ENCODE assay signal across 13 cellular contexts in the genomic region with DNA sequence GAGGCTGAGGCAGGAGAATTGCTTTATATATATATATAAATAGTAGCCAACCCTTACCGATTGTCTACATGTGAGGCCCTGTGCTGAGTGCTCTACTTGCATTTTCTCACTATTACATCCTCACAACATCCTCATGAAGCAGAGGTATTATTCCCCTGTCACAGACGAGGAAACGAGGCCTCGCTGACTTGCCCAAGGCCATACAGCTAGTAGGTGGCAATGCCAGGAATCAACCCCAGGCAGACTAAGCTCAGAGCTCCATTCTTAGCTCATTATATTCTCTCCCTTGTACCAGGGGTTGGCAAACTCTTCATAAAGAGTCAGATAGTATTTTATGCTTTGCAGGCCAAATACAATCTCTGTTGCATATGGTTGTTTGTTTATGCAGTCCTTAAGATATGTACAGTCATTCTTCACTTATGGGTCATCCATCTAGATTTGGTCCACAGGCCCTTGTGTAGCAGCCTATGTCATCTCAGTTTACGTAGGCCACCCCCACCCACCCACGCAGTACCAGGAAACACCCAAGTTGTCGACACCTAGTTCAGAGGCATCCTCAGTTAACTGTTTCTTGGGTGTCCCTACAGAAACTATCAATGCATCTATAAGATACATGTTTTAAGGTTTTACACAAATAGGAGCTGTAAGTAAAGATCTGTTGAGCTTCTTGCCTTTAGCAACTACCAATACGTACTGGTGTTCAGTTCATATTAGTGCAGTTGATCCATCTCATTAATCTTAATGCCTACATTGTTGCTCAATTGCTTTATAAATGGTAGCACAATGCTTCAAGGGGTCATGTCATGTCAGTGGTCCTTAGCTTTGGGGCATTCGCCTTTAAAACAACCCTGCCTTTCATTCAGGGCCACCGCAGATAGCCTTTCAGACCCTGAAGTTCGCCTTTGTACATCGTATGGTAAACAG. TPM values are rescaled to one million over a fixed set of nuclear protein-coding genes. Genes with fewer than 3 reads are reported as not detected.
DNase-seq lines count a peak whose midpoint lies in the region; ATAC-seq and TF ChIP-seq lines count a peak whose summit lies in the region.
"Had no signal": no experiment of that assay in that cellular context is flagged by ENCODE, and none has a peak within 500 bp of the region (broad histone marks: within the 10 kb centered on the region; RNA-seq: fewer than 3 reads in every experiment).

No MANE protein-coding gene starts in this region.

- no peak for TF ChIP-seq CTCF in body of pancreas (IDR thresholded peaks at IDR 0.05)

- no peaks in the 10 kb centered on the region for H3K9me3 Mint-ChIP-seq in activated naive CD8-positive, alpha-beta T cell treated with anti-CD3 and anti-CD28 coated beads, Interleukin-2, amount 10 ng/mL, durations not matched to agents 7 days and 5 days
- no peaks in the 10 kb centered on the region for H3K9me3 Mint-ChIP-seq in naive thymus-derived CD8-positive, alpha-beta T cell
- H3K9me3 Mint-ChIP-seq in stimulated activated naive CD8-positive, alpha-beta T cell treated with anti-CD3 and anti-CD28 coated beads, Interleukin-15, amount 100 ng/mL, for 72 hours = peaks cover 4 to 7% of the 10 kb centered on the region in 2 donors
- H3K9me3 Mint-ChIP-seq: mesothelial cell of epicardium had no signal

- no peaks in the 10 kb centered on the region for H3K4me1 ChIP-seq in body of pancreas

- H3K27me3 ChIP-seq in body of pancreas = no peaks in the 10 kb centered on the region

- ATAC-seq in activated CD4-positive, CD25-positive, alpha-beta regulatory T cell treated with anti-CD3 and anti-CD28 coated beads, Interleukin-2, amount 50 U/mL, for 24 hours = peak; percentile 67 to 68
- peak; percentile 25 for ATAC-seq in activated naive CD8-positive, alpha-beta T cell treated with anti-CD3 and anti-CD28 coated beads, Interleukin-2, amount 10 ng/mL, durations not matched to agents 7 days and 5 days (ENCODE audit: low read depth)
- peak in 1 of 2 donors; percentile 35 for ATAC-seq in naive thymus-derived CD8-positive, alpha-beta T cell
- ATAC-seq in stimulated activated naive CD8-positive, alpha-beta T cell treated with anti-CD3 and anti-CD28 coated beads, Interleukin-15, amount 100 ng/mL, for 72 hours = peak; percentile 85
- ATAC-seq in body of pancreas (no peak), GM18870 (IDR thresholded peaks at IDR 0.05; ENCODE audit: unreplicated experiment) (no peak)

- peak overlapping the region; percentile 95 for H3K4me3 Mint-ChIP-seq in activated naive CD8-positive, alpha-beta T cell treated with anti-CD3 and anti-CD28 coated beads, Interleukin-2, amount 10 ng/mL, durations not matched to agents 7 days and 5 days
- H3K4me3 Mint-ChIP-seq in naive thymus-derived CD8-positive, alpha-beta T cell = peak overlapping the region; percentile 65 to 94 (median 91)
- peak overlapping the region; percentile 46 to 67 for H3K4me3 Mint-ChIP-seq in stimulated activated naive CD8-positive, alpha-beta T cell treated with anti-CD3 and anti-CD28 coated beads, Interleukin-15, amount 100 ng/mL, for 72 hours
- H3K4me3 Mint-ChIP-seq: mesothelial cell of epicardium had no signal

- POLR2A ChIA-PET in activated naive CD8-positive, alpha-beta T cell treated with anti-CD3 and anti-CD28 coated beads, Interleukin-2, amount 10 ng/mL, durations not matched to agents 7 days and 5 days (lab: Charles Lee) = interaction anchor here (0.5 to 1.3 kb wide), 2 partner anchors 42 to 49 kb away, joined by 3 to 4 read pairs; no protein-coding TSS in a partner anchor
- POLR2A ChIA-PET in naive thymus-derived CD8-positive, alpha-beta T cell (lab: Charles Lee) = interaction anchor here (0.7 to 2.2 kb wide), 7 partner anchors 9 to 1204 kb away, joined by 3 to 8 read pairs (median 3); a partner anchor contains a TSS

- H3K36me3 Mint-ChIP-seq in activated naive CD8-positive, alpha-beta T cell treated with anti-CD3 and anti-CD28 coated beads, Interleukin-2, amount 10 ng/mL, durations not matched to agents 7 days and 5 days = peaks cover 36% of the 10 kb centered on the region
- H3K36me3 Mint-ChIP-seq in naive thymus-derived CD8-positive, alpha-beta T cell = peaks cover 0 to 4% (median 4%) of the 10 kb centered on the region in 3 donors

- WGBS in body of pancreas, 2 donors = 83 to 87% methylated on average over 12 of the region's 12 CpGs

- H3K36me3 ChIP-seq in body of pancreas (replicated peaks in 1 of 2; ENCODE audit: insufficient read depth in 1 of 2, low read depth in 2 of 2) = no peaks in the 10 kb centered on the region

- no peaks in the 10 kb centered on the region for H3K9me3 ChIP-seq in body of pancreas

- peaks cover 62% of the 10 kb centered on the region for H3K4me1 Mint-ChIP-seq in activated naive CD8-positive, alpha-beta T cell treated with anti-CD3 and anti-CD28 coated beads, Interleukin-2, amount 10 ng/mL, durations not matched to agents 7 days and 5 days
- H3K4me1 Mint-ChIP-seq in naive thymus-derived CD8-positive, alpha-beta T cell = peaks cover 46 to 89% (median 83%) of the 10 kb centered on the region in 4 donors
- peaks cover 87% of the 10 kb centered on the region for H3K4me1 Mint-ChIP-seq in stimulated activated naive CD8-positive, alpha-beta T cell treated with anti-CD3 and anti-CD28 coated beads, Interleukin-15, amount 100 ng/mL, for 72 hours
- H3K4me1 Mint-ChIP-seq: mesothelial cell of epicardium had no signal

- peak overlapping the region; percentile 82 for H3K27ac Mint-ChIP-seq in activated naive CD8-positive, alpha-beta T cell treated with anti-CD3 and anti-CD28 coated beads, Interleukin-2, amount 10 ng/mL, durations not matched to agents 7 days and 5 days
- H3K27ac Mint-ChIP-seq in naive thymus-derived CD8-positive, alpha-beta T cell = peak overlapping the region; percentile 90 to 99 (median 97)
- H3K27ac Mint-ChIP-seq in stimulated activated naive CD8-positive, alpha-beta T cell treated with anti-CD3 and anti-CD28 coated beads, Interleukin-15, amount 100 ng/mL, for 72 hours = peak overlapping the region; percentile 5 to 72
- H3K27ac Mint-ChIP-seq: mesothelial cell of epicardium had no signal

- DNase-seq in activated CD4-positive, CD25-positive, alpha-beta regulatory T cell (lab: John Stamatoyannopoulos, UW) = no peak
- DNase-seq in activated naive CD8-positive, alpha-beta T cell treated with anti-CD3 and anti-CD28 coated beads, Interleukin-2, amount 10 ng/mL, durations not matched to agents 7 days and 5 days = no peak
- DNase-seq in naive thymus-derived CD8-positive, alpha-beta T cell = peak in 6 of 10 donors; percentile 26 to 73 (median 49)
- DNase-seq in stimulated activated naive CD8-positive, alpha-beta T cell treated with anti-CD3 and anti-CD28 coated beads, Interleukin-15, amount 100 ng/mL, for 72 hours = peak; percentile 40 to 75
- DNase-seq in DMS153 treated with DMSO at 0.1 percent for 48 hours (lab: John Stamatoyannopoulos, UW; ENCODE audit: unreplicated experiment) (no peak), body of pancreas (no peak)
- DNase-seq: NCI-H1436, RPMI8226 had no signal

- intact Hi-C loops in body of pancreas (cut with DNase I) = no loop called here

- no peak overlapping the region for H3K27ac ChIP-seq in body of pancreas
- H3K27ac ChIP-seq: 22Rv1 had no signal

- no peaks in the 10 kb centered on the region for H3K27me3 Mint-ChIP-seq in activated naive CD8-positive, alpha-beta T cell treated with anti-CD3 and anti-CD28 coated beads, Interleukin-2, amount 10 ng/mL, durations not matched to agents 7 days and 5 days
- no peaks in the 10 kb centered on the region for H3K27me3 Mint-ChIP-seq in naive thymus-derived CD8-positive, alpha-beta T cell
- H3K27me3 Mint-ChIP-seq in stimulated activated naive CD8-positive, alpha-beta T cell treated with anti-CD3 and anti-CD28 coated beads, Interleukin-15, amount 100 ng/mL, for 72 hours = no peaks in the 10 kb centered on the region

- no peak for TF ChIP-seq POLR2A in body of pancreas (IDR thresholded peaks at IDR 0.05)

- H3K4me3 ChIP-seq in body of pancreas = no peak overlapping the region

RNA-seq across cellular contexts. Expression of a gene that starts 3.0 kb away (rescaled TPM):
- 10 to 100 TPM; 14.2 to 18.7 TPM for total RNA-seq in activated naive CD8-positive, alpha-beta T cell treated with anti-CD3 and anti-CD28 coated beads, Interleukin-2, amount 10 ng/mL, durations not matched to agents 7 days and 5 days
- 10 to 100 TPM; 11.6 to 12.9 TPM for total RNA-seq in naive thymus-derived CD8-positive, alpha-beta T cell
- polyA plus RNA-seq in naive thymus-derived CD8-positive, alpha-beta T cell = 10 to 100 TPM in 1 of 3 donors, 1 to 10 TPM in 2; 5.5 to 11.2 (median 7.1) TPM
- under 1 TPM in 1 of 2 donors, not detected in 1; 0.52 TPM for total RNA-seq in body of pancreas
- total RNA-seq: glomerular endothelial cell had no signal

RNA-seq across cellular contexts. Expression of a gene that starts 22.7 kb away (rescaled TPM):
- 10 to 100 TPM; 55.7 to 58.3 TPM for total RNA-seq in activated naive CD8-positive, alpha-beta T cell treated with anti-CD3 and anti-CD28 coated beads, Interleukin-2, amount 10 ng/mL, durations not matched to agents 7 days and 5 days
- 10 to 100 TPM; 43.7 to 52.8 TPM for total RNA-seq in naive thymus-derived CD8-positive, alpha-beta T cell
- 10 to 100 TPM; 27.2 to 33.3 (median 27.7) TPM for polyA plus RNA-seq in naive thymus-derived CD8-positive, alpha-beta T cell
- 10 to 100 TPM; 12.2 to 14.5 TPM for total RNA-seq in body of pancreas

RNA-seq across cellular contexts. Expression of a gene that starts 23.1 kb away (rescaled TPM):
- 10 to 100 TPM; 52.4 to 60.1 TPM for total RNA-seq in activated naive CD8-positive, alpha-beta T cell treated with anti-CD3 and anti-CD28 coated beads, Interleukin-2, amount 10 ng/mL, durations not matched to agents 7 days and 5 days
- total RNA-seq in naive thymus-derived CD8-positive, alpha-beta T cell = 1 to 10 TPM in 1 of 2 experiments, under 1 TPM in 1; 0.85 to 1.3 TPM
- under 1 TPM; 0.19 to 0.50 (median 0.44) TPM for polyA plus RNA-seq in naive thymus-derived CD8-positive, alpha-beta T cell
- 1 to 10 TPM in 1 of 2 donors, under 1 TPM in 1; 0.66 to 1.0 TPM for total RNA-seq in body of pancreas

RNA-seq across cellular contexts. Expression of a gene that starts 53.3 kb away (rescaled TPM):
- total RNA-seq in activated naive CD8-positive, alpha-beta T cell treated with anti-CD3 and anti-CD28 coated beads, Interleukin-2, amount 10 ng/mL, durations not matched to agents 7 days and 5 days = 100 to 1,000 TPM in 1 of 2 experiments, 10 to 100 TPM in 1; 99.8 to 101 TPM
- total RNA-seq in naive thymus-derived CD8-positive, alpha-beta T cell = 10 to 100 TPM; 65.1 to 69.0 TPM
- polyA plus RNA-seq in naive thymus-derived CD8-positive, alpha-beta T cell = 100 to 1,000 TPM; 121 to 147 (median 138) TPM
- total RNA-seq in body of pancreas = 10 to 100 TPM; 22.1 to 29.1 TPM

RNA-seq across cellular contexts. Expression of a gene that starts 56.3 kb away (rescaled TPM):
- total RNA-seq in activated naive CD8-positive, alpha-beta T cell treated with anti-CD3 and anti-CD28 coated beads, Interleukin-2, amount 10 ng/mL, durations not matched to agents 7 days and 5 days = 10 to 100 TPM; 10.9 to 13.6 TPM
- total RNA-seq in naive thymus-derived CD8-positive, alpha-beta T cell = 10 to 100 TPM; 25.2 to 27.8 TPM
- 10 to 100 TPM; 26.7 to 32.9 (median 27.8) TPM for polyA plus RNA-seq in naive thymus-derived CD8-positive, alpha-beta T cell
- total RNA-seq in body of pancreas = 10 to 100 TPM; 11.5 to 26.2 TPM

Comparison
In these comparisons a context has a peak if more than half of its experiments do, and no peak if none do; other contexts are left out.
1. ATAC-seq: peak in activated CD4-positive, CD25-positive, alpha-beta regulatory T cell treated with anti-CD3 and anti-CD28 coated beads, Interleukin-2, amount 50 U/mL, for 24 hours (2 of 2), activated naive CD8-positive, alpha-beta T cell treated with anti-CD3 and anti-CD28 coated beads, Interleukin-2, amount 10 ng/mL, durations not matched to agents 7 days and 5 days (single experiment) and stimulated activated naive CD8-positive, alpha-beta T cell treated with anti-CD3 and anti-CD28 coated beads, Interleukin-15, amount 100 ng/mL, for 72 hours (single experiment); none in body of pancreas (single experiment) and GM18870 (single experiment).
2. DNase-seq: peak in naive thymus-derived CD8-positive, alpha-beta T cell (6 of 10) and stimulated activated naive CD8-positive, alpha-beta T cell treated with anti-CD3 and anti-CD28 coated beads, Interleukin-15, amount 100 ng/mL, for 72 hours (2 of 2); none in activated CD4-positive, CD25-positive, alpha-beta regulatory T cell (0 of 4), activated naive CD8-positive, alpha-beta T cell treated with anti-CD3 and anti-CD28 coated beads, Interleukin-2, amount 10 ng/mL, durations not matched to agents 7 days and 5 days (single experiment), DMS153 treated with DMSO at 0.1 percent for 48 hours (single experiment) and body of pancreas (0 of 4).
3. H3K27ac Mint-ChIP-seq: peak in every context shown above with its lines; median percentile 97 in naive thymus-derived CD8-positive, alpha-beta T cell; 82 in activated naive CD8-positive, alpha-beta T cell treated with anti-CD3 and anti-CD28 coated beads, Interleukin-2, amount 10 ng/mL, durations not matched to agents 7 days and 5 days; 38 in stimulated activated naive CD8-positive, alpha-beta T cell treated with anti-CD3 and anti-CD28 coated beads, Interleukin-15, amount 100 ng/mL, for 72 hours.
4. RNA of a gene that starts 3.0 kb away (total RNA-seq): 14.2 to 18.7 TPM in activated naive CD8-positive, alpha-beta T cell treated with anti-CD3 and anti-CD28 coated beads, Interleukin-2, amount 10 ng/mL, durations not matched to agents 7 days and 5 days and 11.6 to 12.9 TPM in naive thymus-derived CD8-positive, alpha-beta T cell; 0.52 TPM in body of pancreas; every median in the first group is over 4 times any median in the second.
5. RNA of a gene that starts 23.1 kb away (total RNA-seq): 52.4 to 60.1 TPM in activated naive CD8-positive, alpha-beta T cell treated with anti-CD3 and anti-CD28 coated beads, Interleukin-2, amount 10 ng/mL, durations not matched to agents 7 days and 5 days; 0.85 to 1.3 TPM in naive thymus-derived CD8-positive, alpha-beta T cell and 0.66 to 1.0 TPM in body of pancreas; every median in the first group is over 10 times any median in the second.
6. Peak in every context shown above with its lines, with median percentiles within 50 percentile points of each other: H3K4me3 Mint-ChIP-seq.